ENCODE assay signal across 1 cellular context in the genomic region with DNA sequence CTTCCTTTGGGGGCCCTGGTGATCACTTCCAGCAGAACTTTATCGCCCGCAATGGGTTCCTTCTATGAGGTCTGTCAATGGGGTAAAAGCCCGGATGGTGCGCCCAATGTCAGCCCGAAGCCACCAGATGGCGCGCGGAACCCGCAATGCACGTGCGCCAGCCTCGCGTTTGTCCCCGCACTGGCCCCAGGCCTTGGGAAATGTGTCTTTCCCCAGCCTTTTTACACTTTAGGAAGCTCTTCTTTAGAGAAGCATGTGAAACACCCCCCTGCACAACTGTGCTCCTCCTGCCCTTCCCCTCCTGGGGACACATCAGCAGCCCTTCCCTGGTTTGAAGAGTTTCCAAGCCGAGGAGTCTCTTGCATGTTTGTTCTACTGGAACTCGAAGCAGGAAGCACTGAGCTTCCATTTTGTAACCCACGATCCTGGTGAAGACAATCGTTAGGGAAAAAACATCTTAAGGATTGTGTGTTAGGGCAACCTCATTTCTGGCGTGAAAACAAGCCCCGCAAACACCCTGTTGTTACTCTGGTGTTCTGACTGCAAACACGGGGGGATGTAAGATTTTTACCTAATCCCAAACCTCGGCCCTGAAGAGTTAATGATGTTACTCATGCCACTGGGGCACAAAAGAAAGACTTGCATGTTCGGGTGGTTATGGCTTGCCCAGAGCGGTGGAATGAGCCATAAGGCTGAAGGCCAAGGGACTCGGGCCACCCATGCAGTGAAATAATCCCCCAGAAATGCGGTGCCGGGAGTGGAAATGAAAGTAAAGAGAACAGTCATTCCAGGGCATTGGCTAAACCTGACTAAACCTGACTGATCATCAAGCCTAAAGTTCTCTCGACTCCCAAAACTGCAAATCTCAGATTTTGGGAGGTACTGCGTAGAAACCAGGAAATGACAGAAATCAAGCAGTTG.
A peak's percentile ranks its signal among the peaks of the same experiment; 100 is the strongest.
TF ChIP-seq lines count a peak whose summit lies in the region.

No MANE protein-coding gene starts in this region.

TF ChIP-seq in HepG2, 621 proteins besides CTCF, POLR2A, EP300 and RAD21 (continued from another document and continues in another):
- TF ChIP-seq ZNF761 (CRISPR knock-in tag; conservative IDR thresholded peaks at IDR 0.05) (no peak), ZNF549 (CRISPR knock-in tag; IDR thresholded peaks at IDR 0.05) (no peak), ZNF749 (CRISPR knock-in tag; IDR thresholded peaks at IDR 0.05; ENCODE audit: borderline replicate concordance) (peak; percentile 51; the same call in 1 of the 2 replicates), TARDBP (CRISPR knock-in tag; IDR thresholded peaks at IDR 0.05) (peak; percentile 78), HOXA9 (CRISPR knock-in tag; IDR thresholded peaks at IDR 0.05; ENCODE audit: borderline replicate concordance) (no peak), ADNP (CRISPR knock-in tag; IDR thresholded peaks at IDR 0.05) (no peak), ZNF737 (CRISPR knock-in tag; IDR thresholded peaks at IDR 0.05; ENCODE audit: borderline replicate concordance) (no peak; the same call in 1 of the 2 replicates), ZNF260 (CRISPR knock-in tag; IDR thresholded peaks at IDR 0.05; ENCODE audit: borderline replicate concordance, low read depth) (no peak), ZNF589 (CRISPR knock-in tag; conservative IDR thresholded peaks at IDR 0.05) (no peak), HDAC2 (CRISPR knock-in tag; IDR thresholded peaks at IDR 0.05) (0 out of 2 replicates have a peak, but pooled peaks have one; percentile 32), ZKSCAN1 (IDR thresholded peaks at IDR 0.05; ENCODE audit: low read length) (no peak), ZNF451 (CRISPR knock-in tag; IDR thresholded peaks at IDR 0.05) (no peak), ZKSCAN5 (CRISPR knock-in tag; IDR thresholded peaks at IDR 0.05) (no peak), NCOA5 (CRISPR knock-in tag; IDR thresholded peaks at IDR 0.05) (no peak), ZNF550 (CRISPR knock-in tag; IDR thresholded peaks at IDR 0.05; ENCODE audit: borderline replicate concordance) (no peak), MXD4 (CRISPR knock-in tag; IDR thresholded peaks at IDR 0.05) (peak; percentile 58), BHLHE40 (IDR thresholded peaks at IDR 0.05; ENCODE audit: low read length) (peak; percentile 80), CCDC6 (CRISPR knock-in tag; IDR thresholded peaks at IDR 0.05) (no peak), ZNF33B (CRISPR knock-in tag; IDR thresholded peaks at IDR 0.05) (no peak), ZNF652 (CRISPR knock-in tag; IDR thresholded peaks at IDR 0.05; ENCODE audit: borderline replicate concordance, low read depth) (no peak), POLR2AphosphoS2 (IDR thresholded peaks at IDR 0.05; ENCODE audit: low read depth, low read length) (no peak), NRL (CRISPR knock-in tag; IDR thresholded peaks at IDR 0.05; ENCODE audit: borderline replicate concordance) (no peak), LCORL (IDR thresholded peaks at IDR 0.05) (no peak), LCORL (CRISPR knock-in tag; IDR thresholded peaks at IDR 0.05) (no peak), ZBTB7A (CRISPR knock-in tag; IDR thresholded peaks at IDR 0.05) (no peak), ZFY (CRISPR knock-in tag; IDR thresholded peaks at IDR 0.05) (peak; percentile 68), ZFP36L2 (CRISPR knock-in tag; IDR thresholded peaks at IDR 0.05) (no peak), ESRRA (CRISPR knock-in tag; IDR thresholded peaks at IDR 0.05; ENCODE audit: low read depth) (0 out of 2 replicates have a peak, but pooled peaks have one; percentile 39), CBX5 (CRISPR knock-in tag; IDR thresholded peaks at IDR 0.05; ENCODE audit: borderline replicate concordance) (peak; percentile 54; the same call in 1 of the 2 replicates), STAG1 (CRISPR knock-in tag; IDR thresholded peaks at IDR 0.05) (peak; percentile 100), ZNF616 (CRISPR knock-in tag; IDR thresholded peaks at IDR 0.05; ENCODE audit: low read depth) (no peak), ZNF30 (CRISPR knock-in tag; IDR thresholded peaks at IDR 0.05) (no peak), ZFP41 (CRISPR knock-in tag; IDR thresholded peaks at IDR 0.05; ENCODE audit: borderline replicate concordance) (no peak), KDM4B (CRISPR knock-in tag; IDR thresholded peaks at IDR 0.05) (0 out of 2 replicates have a peak, but pooled peaks have one; percentile 39), ZSCAN9 (CRISPR knock-in tag; IDR thresholded peaks at IDR 0.05; ENCODE audit: borderline replicate concordance) (0 out of 2 replicates have a peak, but pooled peaks have one; percentile 51), NAIF1 (CRISPR knock-in tag; IDR thresholded peaks at IDR 0.05; ENCODE audit: borderline replicate concordance) (peak; percentile 75), NCOA2 (CRISPR knock-in tag; IDR thresholded peaks at IDR 0.05) (no peak), DPF2 (CRISPR knock-in tag; IDR thresholded peaks at IDR 0.05; ENCODE audit: borderline replicate concordance, low read depth) (no peak), ZNF44 (CRISPR knock-in tag; IDR thresholded peaks at IDR 0.05) (no peak), KLF13 (CRISPR knock-in tag; IDR thresholded peaks at IDR 0.05) (no peak), ZBTB7B (CRISPR knock-in tag; IDR thresholded peaks at IDR 0.05) (no peak; the same call in 1 of the 2 replicates), KDM5B (CRISPR knock-in tag; IDR thresholded peaks at IDR 0.05; ENCODE audit: borderline replicate concordance) (peak; percentile 88; the same call in 1 of the 2 replicates), CREB1 (IDR thresholded peaks at IDR 0.05) (no peak), CREB1 (CRISPR knock-in tag; IDR thresholded peaks at IDR 0.05) (no peak), ZBTB38 (CRISPR knock-in tag; IDR thresholded peaks at IDR 0.05) (peak; percentile 56; the same call in 1 of the 2 replicates), ZNF562 (CRISPR knock-in tag; IDR thresholded peaks at IDR 0.05; ENCODE audit: borderline replicate concordance) (no peak), ZIK1 (CRISPR knock-in tag; IDR thresholded peaks at IDR 0.05; ENCODE audit: borderline replicate concordance, low read depth) (no peak)
- TF ChIP-seq, protein P1, sequence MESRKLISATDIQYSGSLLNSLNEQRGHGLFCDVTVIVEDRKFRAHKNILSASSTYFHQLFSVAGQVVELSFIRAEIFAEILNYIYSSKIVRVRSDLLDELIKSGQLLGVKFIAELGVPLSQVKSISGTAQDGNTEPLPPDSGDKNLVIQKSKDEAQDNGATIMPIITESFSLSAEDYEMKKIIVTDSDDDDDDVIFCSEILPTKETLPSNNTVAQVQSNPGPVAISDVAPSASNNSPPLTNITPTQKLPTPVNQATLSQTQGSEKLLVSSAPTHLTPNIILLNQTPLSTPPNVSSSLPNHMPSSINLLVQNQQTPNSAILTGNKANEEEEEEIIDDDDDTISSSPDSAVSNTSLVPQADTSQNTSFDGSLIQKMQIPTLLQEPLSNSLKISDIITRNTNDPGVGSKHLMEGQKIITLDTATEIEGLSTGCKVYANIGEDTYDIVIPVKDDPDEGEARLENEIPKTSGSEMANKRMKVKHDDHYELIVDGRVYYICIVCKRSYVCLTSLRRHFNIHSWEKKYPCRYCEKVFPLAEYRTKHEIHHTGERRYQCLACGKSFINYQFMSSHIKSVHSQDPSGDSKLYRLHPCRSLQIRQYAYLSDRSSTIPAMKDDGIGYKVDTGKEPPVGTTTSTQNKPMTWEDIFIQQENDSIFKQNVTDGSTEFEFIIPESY (CRISPR knock-in tag; IDR thresholded peaks at IDR 0.05), result peak; percentile 36; the same call in 1 of the 2 replicates
- TF ChIP-seq, protein P2, sequence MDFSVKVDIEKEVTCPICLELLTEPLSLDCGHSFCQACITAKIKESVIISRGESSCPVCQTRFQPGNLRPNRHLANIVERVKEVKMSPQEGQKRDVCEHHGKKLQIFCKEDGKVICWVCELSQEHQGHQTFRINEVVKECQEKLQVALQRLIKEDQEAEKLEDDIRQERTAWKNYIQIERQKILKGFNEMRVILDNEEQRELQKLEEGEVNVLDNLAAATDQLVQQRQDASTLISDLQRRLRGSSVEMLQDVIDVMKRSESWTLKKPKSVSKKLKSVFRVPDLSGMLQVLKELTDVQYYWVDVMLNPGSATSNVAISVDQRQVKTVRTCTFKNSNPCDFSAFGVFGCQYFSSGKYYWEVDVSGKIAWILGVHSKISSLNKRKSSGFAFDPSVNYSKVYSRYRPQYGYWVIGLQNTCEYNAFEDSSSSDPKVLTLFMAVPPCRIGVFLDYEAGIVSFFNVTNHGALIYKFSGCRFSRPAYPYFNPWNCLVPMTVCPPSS (IDR thresholded peaks at IDR 0.05), result no peak
- TF ChIP-seq, protein P3, sequence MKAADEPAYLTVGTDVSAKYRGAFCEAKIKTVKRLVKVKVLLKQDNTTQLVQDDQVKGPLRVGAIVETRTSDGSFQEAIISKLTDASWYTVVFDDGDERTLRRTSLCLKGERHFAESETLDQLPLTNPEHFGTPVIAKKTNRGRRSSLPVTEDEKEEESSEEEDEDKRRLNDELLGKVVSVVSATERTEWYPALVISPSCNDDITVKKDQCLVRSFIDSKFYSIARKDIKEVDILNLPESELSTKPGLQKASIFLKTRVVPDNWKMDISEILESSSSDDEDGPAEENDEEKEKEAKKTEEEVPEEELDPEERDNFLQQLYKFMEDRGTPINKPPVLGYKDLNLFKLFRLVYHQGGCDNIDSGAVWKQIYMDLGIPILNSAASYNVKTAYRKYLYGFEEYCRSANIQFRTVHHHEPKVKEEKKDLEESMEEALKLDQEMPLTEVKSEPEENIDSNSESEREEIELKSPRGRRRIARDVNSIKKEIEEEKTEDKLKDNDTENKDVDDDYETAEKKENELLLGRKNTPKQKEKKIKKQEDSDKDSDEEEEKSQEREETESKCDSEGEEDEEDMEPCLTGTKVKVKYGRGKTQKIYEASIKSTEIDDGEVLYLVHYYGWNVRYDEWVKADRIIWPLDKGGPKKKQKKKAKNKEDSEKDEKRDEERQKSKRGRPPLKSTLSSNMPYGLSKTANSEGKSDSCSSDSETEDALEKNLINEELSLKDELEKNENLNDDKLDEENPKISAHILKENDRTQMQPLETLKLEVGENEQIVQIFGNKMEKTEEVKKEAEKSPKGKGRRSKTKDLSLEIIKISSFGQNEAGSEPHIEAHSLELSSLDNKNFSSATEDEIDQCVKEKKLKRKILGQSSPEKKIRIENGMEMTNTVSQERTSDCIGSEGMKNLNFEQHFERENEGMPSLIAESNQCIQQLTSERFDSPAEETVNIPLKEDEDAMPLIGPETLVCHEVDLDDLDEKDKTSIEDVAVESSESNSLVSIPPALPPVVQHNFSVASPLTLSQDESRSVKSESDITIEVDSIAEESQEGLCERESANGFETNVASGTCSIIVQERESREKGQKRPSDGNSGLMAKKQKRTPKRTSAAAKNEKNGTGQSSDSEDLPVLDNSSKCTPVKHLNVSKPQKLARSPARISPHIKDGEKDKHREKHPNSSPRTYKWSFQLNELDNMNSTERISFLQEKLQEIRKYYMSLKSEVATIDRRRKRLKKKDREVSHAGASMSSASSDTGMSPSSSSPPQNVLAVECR (CRISPR knock-in tag; IDR thresholded peaks at IDR 0.05; ENCODE audit: borderline replicate concordance), result no peak; the same call in 1 of the 2 replicates
- TF ChIP-seq, protein P4, sequence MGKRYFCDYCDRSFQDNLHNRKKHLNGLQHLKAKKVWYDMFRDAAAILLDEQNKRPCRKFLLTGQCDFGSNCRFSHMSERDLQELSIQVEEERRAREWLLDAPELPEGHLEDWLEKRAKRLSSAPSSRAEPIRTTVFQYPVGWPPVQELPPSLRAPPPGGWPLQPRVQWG (CRISPR knock-in tag; IDR thresholded peaks at IDR 0.05; ENCODE audit: borderline replicate concordance, low read depth), result no peak
- TF ChIP-seq, protein P5, sequence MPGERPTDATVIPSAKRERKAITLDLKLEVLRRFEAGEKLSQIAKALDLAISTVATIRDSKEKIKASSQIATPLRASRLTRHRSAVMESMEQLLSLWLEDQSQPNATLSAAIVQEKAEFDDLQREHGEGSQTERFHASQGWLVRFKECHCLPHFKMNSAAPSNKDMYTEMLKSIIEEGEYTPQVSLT (CRISPR knock-in tag; IDR thresholded peaks at IDR 0.05; ENCODE audit: borderline replicate concordance, low read depth), result no peak
- TF ChIP-seq, protein P6, sequence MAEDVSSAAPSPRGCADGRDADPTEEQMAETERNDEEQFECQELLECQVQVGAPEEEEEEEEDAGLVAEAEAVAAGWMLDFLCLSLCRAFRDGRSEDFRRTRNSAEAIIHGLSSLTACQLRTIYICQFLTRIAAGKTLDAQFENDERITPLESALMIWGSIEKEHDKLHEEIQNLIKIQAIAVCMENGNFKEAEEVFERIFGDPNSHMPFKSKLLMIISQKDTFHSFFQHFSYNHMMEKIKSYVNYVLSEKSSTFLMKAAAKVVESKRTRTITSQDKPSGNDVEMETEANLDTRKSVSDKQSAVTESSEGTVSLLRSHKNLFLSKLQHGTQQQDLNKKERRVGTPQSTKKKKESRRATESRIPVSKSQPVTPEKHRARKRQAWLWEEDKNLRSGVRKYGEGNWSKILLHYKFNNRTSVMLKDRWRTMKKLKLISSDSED (CRISPR knock-in tag; IDR thresholded peaks at IDR 0.05), result no peak
- TF ChIP-seq, protein P7, sequence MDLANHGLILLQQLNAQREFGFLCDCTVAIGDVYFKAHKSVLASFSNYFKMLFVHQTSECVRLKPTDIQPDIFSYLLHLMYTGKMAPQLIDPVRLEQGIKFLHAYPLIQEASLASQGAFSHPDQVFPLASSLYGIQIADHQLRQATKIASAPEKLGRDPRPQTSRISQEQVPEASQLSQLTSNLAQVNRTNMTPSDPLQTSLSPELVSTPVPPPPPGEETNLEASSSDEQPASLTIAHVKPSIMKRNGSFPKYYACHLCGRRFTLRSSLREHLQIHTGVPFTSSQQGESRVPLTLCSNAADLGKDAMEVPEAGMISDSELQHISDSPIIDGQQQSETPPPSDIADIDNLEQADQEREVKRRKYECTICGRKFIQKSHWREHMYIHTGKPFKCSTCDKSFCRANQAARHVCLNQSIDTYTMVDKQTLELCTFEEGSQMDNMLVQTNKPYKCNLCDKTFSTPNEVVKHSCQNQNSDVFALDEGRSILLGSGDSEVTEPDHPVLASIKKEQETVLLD (CRISPR knock-in tag; IDR thresholded peaks at IDR 0.05; ENCODE audit: low read depth), result no peak
- TF ChIP-seq, protein P8, sequence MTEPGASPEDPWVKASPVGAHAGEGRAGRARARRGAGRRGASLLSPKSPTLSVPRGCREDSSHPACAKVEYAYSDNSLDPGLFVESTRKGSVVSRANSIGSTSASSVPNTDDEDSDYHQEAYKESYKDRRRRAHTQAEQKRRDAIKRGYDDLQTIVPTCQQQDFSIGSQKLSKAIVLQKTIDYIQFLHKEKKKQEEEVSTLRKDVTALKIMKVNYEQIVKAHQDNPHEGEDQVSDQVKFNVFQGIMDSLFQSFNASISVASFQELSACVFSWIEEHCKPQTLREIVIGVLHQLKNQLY (CRISPR knock-in tag; IDR thresholded peaks at IDR 0.05), result no peak
- TF ChIP-seq, protein P9, sequence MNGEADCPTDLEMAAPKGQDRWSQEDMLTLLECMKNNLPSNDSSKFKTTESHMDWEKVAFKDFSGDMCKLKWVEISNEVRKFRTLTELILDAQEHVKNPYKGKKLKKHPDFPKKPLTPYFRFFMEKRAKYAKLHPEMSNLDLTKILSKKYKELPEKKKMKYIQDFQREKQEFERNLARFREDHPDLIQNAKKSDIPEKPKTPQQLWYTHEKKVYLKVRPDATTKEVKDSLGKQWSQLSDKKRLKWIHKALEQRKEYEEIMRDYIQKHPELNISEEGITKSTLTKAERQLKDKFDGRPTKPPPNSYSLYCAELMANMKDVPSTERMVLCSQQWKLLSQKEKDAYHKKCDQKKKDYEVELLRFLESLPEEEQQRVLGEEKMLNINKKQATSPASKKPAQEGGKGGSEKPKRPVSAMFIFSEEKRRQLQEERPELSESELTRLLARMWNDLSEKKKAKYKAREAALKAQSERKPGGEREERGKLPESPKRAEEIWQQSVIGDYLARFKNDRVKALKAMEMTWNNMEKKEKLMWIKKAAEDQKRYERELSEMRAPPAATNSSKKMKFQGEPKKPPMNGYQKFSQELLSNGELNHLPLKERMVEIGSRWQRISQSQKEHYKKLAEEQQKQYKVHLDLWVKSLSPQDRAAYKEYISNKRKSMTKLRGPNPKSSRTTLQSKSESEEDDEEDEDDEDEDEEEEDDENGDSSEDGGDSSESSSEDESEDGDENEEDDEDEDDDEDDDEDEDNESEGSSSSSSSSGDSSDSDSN (CRISPR knock-in tag; IDR thresholded peaks at IDR 0.05), result no peak
